ENCODE assay signal across 7 cellular contexts in genomic region chr3:185822957-185823279, GRCh38. TPM values are rescaled to one million over a fixed set of nuclear protein-coding genes. Genes with fewer than 3 reads are reported as not detected.
DNase-seq lines count a peak whose midpoint lies in the region; ATAC-seq and TF ChIP-seq lines count a peak whose summit lies in the region.

No MANE protein-coding gene starts in this region.

- H3K27me3 Mint-ChIP-seq in HFFc6 (ENCODE audit: insufficient read depth) (no peaks in the 10 kb centered on the region), T-helper 17 cell (peaks cover 60% of the 10 kb centered on the region)

- H3K4me3 ChIP-seq in gastroesophageal sphincter, result peak overlapping the region; percentile 31 to 68
- peak overlapping the region; percentile 55 to 74 (median 65) for H3K4me3 ChIP-seq in skin epidermis

- DNase-seq in HFFc6, result no peak
- no peak for DNase-seq in T-helper 17 cell
- no peak for DNase-seq in AG20443 (ENCODE audit: low spot score)
- DNase-seq in DMS153 treated with DMSO at 0.1 percent for 48 hours (lab: John Stamatoyannopoulos, UW; ENCODE audit: unreplicated experiment), result no peak

- peaks cover 100% of the 10 kb centered on the region for H3K27me3 ChIP-seq in gastroesophageal sphincter

- no peak for TF ChIP-seq EP300 in gastroesophageal sphincter (IDR thresholded peaks at IDR 0.05)

- H3K27ac ChIP-seq in gastroesophageal sphincter (peak overlapping the region in 1 of 4 donors; percentile 83), skin epidermis (peak overlapping the region in 17 of 21 experiments; percentile 15 to 90 (median 70))

- no peaks in the 10 kb centered on the region for H3K9me3 Mint-ChIP-seq in HFFc6

- TF ChIP-seq POLR2A in gastroesophageal sphincter (IDR thresholded peaks at IDR 0.05), result no peak

- no peak for ATAC-seq in T-helper 17 cell
- ATAC-seq in gastroesophageal sphincter, result no peak
- ATAC-seq in HG03521 (IDR thresholded peaks at IDR 0.05; ENCODE audit: unreplicated experiment), result no peak

- H3K36me3 ChIP-seq in gastroesophageal sphincter, result no peaks in the 10 kb centered on the region

- peak overlapping the region; percentile 96 for H3K27ac Mint-ChIP-seq in HFFc6
- no peak overlapping the region for H3K27ac Mint-ChIP-seq in T-helper 17 cell

- peaks cover 3% of the 10 kb centered on the region for H3K9me3 ChIP-seq in T-helper 17 cell (ENCODE audit: control insufficient read depth, low read length, poor library complexity, severe bottlenecking)
- H3K9me3 ChIP-seq in gastroesophageal sphincter, result no peaks in the 10 kb centered on the region

- TF ChIP-seq CTCF in HFFc6 (IDR thresholded peaks at IDR 0.05) (no peak), gastroesophageal sphincter (IDR thresholded peaks at IDR 0.05) (no peak)

- H3K36me3 Mint-ChIP-seq in HFFc6 (ENCODE audit: low read depth), result peaks cover 12% of the 10 kb centered on the region
- peaks cover 11% of the 10 kb centered on the region for H3K36me3 Mint-ChIP-seq in T-helper 17 cell (ENCODE audit: low read depth)

- H3K4me1 Mint-ChIP-seq in HFFc6 (ENCODE audit: low read depth) (peaks cover 59% of the 10 kb centered on the region), T-helper 17 cell (peaks cover 18% of the 10 kb centered on the region)

- 0 to 3% methylated on average over 6 of the region's 6 CpGs for WGBS in gastroesophageal sphincter (ENCODE audit: low coverage in 1 of 2), 2 donors

- H3K4me1 ChIP-seq in gastroesophageal sphincter, result peaks cover 0 to 37% (median 15%) of the 10 kb centered on the region in 3 donors

- H3K4me3 Mint-ChIP-seq in HFFc6 (peak overlapping the region; percentile 95), T-helper 17 cell (peak overlapping the region; percentile 90)

RNA-seq across cellular contexts. Expression of gene IGF2BP2, which starts 1.9 kb away (rescaled TPM):
- total RNA-seq in HFFc6 (2021; fragmentation: NEBNext Ultra II Directional; extraction: Animal tissue kit (Norgen Biotek cat#: 25700)), result 100 to 1,000 TPM in 3 of 6 experiments, 10 to 100 TPM in 3; 97.2 to 111 (median 100.0) TPM
- total RNA-seq in T-helper 17 cell (1 to 10 TPM in 1 of 2 donors, under 1 TPM in 1; 0.99 to 8.8 TPM), gastroesophageal sphincter (10 to 100 TPM in 2 of 4 donors, 1 to 10 TPM in 2; 3.9 to 13.5 (median 8.1) TPM)

Comparison
In these comparisons a context has a peak if more than half of its experiments do, and no peak if none do; other contexts are left out.
1. RNA of gene IGF2BP2, which starts 1.9 kb away (total RNA-seq): 97.2 to 111 TPM in HFFc6; 3.9 to 13.5 TPM in gastroesophageal sphincter and 0.99 to 8.8 TPM in T-helper 17 cell; every median in the first group is over 4 times any median in the second.